Comparison of ENCODE assay signal across 8 cellular contexts in genomic region chr4:108030332-108030731, GRCh38. TPM values are rescaled to one million over a fixed set of nuclear protein-coding genes. Genes with fewer than 3 reads are reported as not detected.
DNase-seq lines count a peak whose midpoint lies in the region; ATAC-seq and TF ChIP-seq lines count a peak whose summit lies in the region.

No MANE protein-coding gene starts in this region.

- H3K4me3 ChIP-seq in fibroblast of the aortic adventitia (ENCODE audit: low read depth, low read length) (no peak overlapping the region), retinal pigment epithelial cell (ENCODE audit: low read length) (no peak overlapping the region)

- DNase-seq in AML-193 (lab: John Stamatoyannopoulos, UW) (peak; percentile 37 to 42), NOMO-1 treated with DMSO at 0.1 percent for 48 hours (lab: John Stamatoyannopoulos, UW; ENCODE audit: unreplicated experiment) (peak; percentile 3), activated T-cell treated with anti-CD3 and anti-CD28 coated beads for 4 hours (peak; percentile 58), fibroblast of the aortic adventitia (ENCODE audit: low read depth) (peak; percentile 67), retinal pigment epithelial cell (ENCODE audit: low read depth) (no peak), middle frontal gyrus (ENCODE audit: extremely low spot score, low spot score) (no peak)

- ATAC-seq in GM18868 (IDR thresholded peaks at IDR 0.05; ENCODE audit: unreplicated experiment): peak; percentile 98
- ATAC-seq in HG03066 (IDR thresholded peaks at IDR 0.05; ENCODE audit: low read depth, unreplicated experiment): peak; percentile 96

- peak; percentile 54 for TF ChIP-seq CTCF in fibroblast of the aortic adventitia (IDR thresholded peaks at IDR 0.05; ENCODE audit: insufficient read depth, low read length)
- peak; percentile 65 for TF ChIP-seq CTCF in retinal pigment epithelial cell (conservative IDR thresholded peaks at IDR 0.05; ENCODE audit: low read depth, low read length)

RNA-seq across cellular contexts. Expression of gene HADH, which starts 40.6 kb away (rescaled TPM):
- 4.3 and 14.1 TPM in 2 replicates for total RNA-seq in fibroblast of the aortic adventitia (ENCODE audit: low replicate concordance)

Comparison
In these comparisons a context has a peak if more than half of its experiments do, and no peak if none do; other contexts are left out.
1. DNase-seq: peak in AML-193 (2 of 2), NOMO-1 treated with DMSO at 0.1 percent for 48 hours (single experiment), activated T-cell treated with anti-CD3 and anti-CD28 coated beads for 4 hours (single experiment) and fibroblast of the aortic adventitia (single experiment); none in retinal pigment epithelial cell (single experiment) and middle frontal gyrus (single experiment).